Comparison of ENCODE assay signal across 8 cellular contexts in genomic region chr4:173318648-173319211, GRCh38. TPM values are rescaled to one million over a fixed set of nuclear protein-coding genes. Genes with fewer than 3 reads are reported as not detected.
DNase-seq lines count a peak whose midpoint lies in the region; ATAC-seq and TF ChIP-seq lines count a peak whose summit lies in the region.

No MANE protein-coding gene starts in this region.

- CTCF ChIA-PET in OCI-LY7 (lab: Charles Lee; ENCODE audit: unreplicated experiment): interaction anchor here (0.8 to 1.2 kb wide), 4 partner anchors 53 to 102 kb away, joined by 3 to 4 read pairs (median 4); no protein-coding TSS in a partner anchor

- POLR2A ChIA-PET in OCI-LY7 (lab: Charles Lee): interaction anchor here (0.5 to 2.3 kb wide), 6 partner anchors 12 to 128 kb away, joined by 3 to 9 read pairs (median 4); partner anchors contain the start of gene HMGB2

- H4K20me1 ChIP-seq in OCI-LY7 (ENCODE audit: insufficient read depth, low read length) (no peaks in the 10 kb centered on the region), osteoblast (ENCODE audit: insufficient read depth, low read length) (no peaks in the 10 kb centered on the region)

- H3K9me2 ChIP-seq in OCI-LY7 (ENCODE audit: insufficient read depth, low read length): no peaks in the 10 kb centered on the region

- H3K4me3 ChIP-seq in OCI-LY7 (ENCODE audit: low read depth, low read length, poor library complexity, severe bottlenecking) (no peak overlapping the region), osteoblast (ENCODE audit: insufficient read depth, low read length) (no peak overlapping the region)

- H2AFZ ChIP-seq in OCI-LY7 (ENCODE audit: low read length) (no peak overlapping the region), osteoblast (ENCODE audit: low read length) (no peak overlapping the region)

- TF ChIP-seq CTCF in OCI-LY7 (conservative IDR thresholded peaks at IDR 0.05; ENCODE audit: low read length) (peak; percentile 72; the same call in 1 of the 2 replicates), osteoblast (IDR thresholded peaks at IDR 0.05; ENCODE audit: extremely low read depth, low read depth, low read length) (peak; percentile 34)

- peaks cover 92% of the 10 kb centered on the region for H3K36me3 ChIP-seq in OCI-LY7 (ENCODE audit: insufficient read depth, low read length)
- H3K36me3 ChIP-seq in osteoblast (ENCODE audit: insufficient read depth, low read length): peaks cover 4% of the 10 kb centered on the region

- H3K4me2 ChIP-seq in OCI-LY7 (ENCODE audit: low read length) (no peak overlapping the region), osteoblast (ENCODE audit: insufficient read depth, low read length) (no peak overlapping the region)

- no peak for ATAC-seq in GM21381 (IDR thresholded peaks at IDR 0.05; ENCODE audit: unreplicated experiment)
- no peak for ATAC-seq in GM18505 (IDR thresholded peaks at IDR 0.05; ENCODE audit: unreplicated experiment)
- ATAC-seq in GM18517 (IDR thresholded peaks at IDR 0.05; ENCODE audit: unreplicated experiment): no peak

- H3K4me1 ChIP-seq in OCI-LY7 (ENCODE audit: insufficient read depth, low read length, poor library complexity, severe bottlenecking): peaks cover 11% of the 10 kb centered on the region
- peaks cover 20% of the 10 kb centered on the region for H3K4me1 ChIP-seq in osteoblast (ENCODE audit: insufficient read depth, low read length)

- H3K79me2 ChIP-seq in OCI-LY7 (ENCODE audit: insufficient read depth, low read depth, low read length) (no peaks in the 10 kb centered on the region), osteoblast (ENCODE audit: insufficient read depth, low read length) (no peaks in the 10 kb centered on the region)

- TF ChIP-seq POLR2A in erythroblast (IDR thresholded peaks at IDR 0.05; ENCODE audit: low read length): no peak
- TF ChIP-seq POLR2A in GM18505 (IDR thresholded peaks at IDR 0.05; ENCODE audit: borderline replicate concordance, extremely low read depth, insufficient read depth, insufficient read length): no peak

- no TSS peak for BruUV-seq in OCI-LY7 (replicated peaks; lab: Mats Ljungman, UMichigan)

- H3K27me3 ChIP-seq in osteoblast (ENCODE audit: insufficient read depth, low read length): no peaks in the 10 kb centered on the region

- intact Hi-C loops in OCI-LY7 (cut with micrococcal nuclease; ENCODE audit: unreplicated experiment): loop anchor here (1.0 to 5.0 kb wide), 3 partner anchors 99 to 306 kb away; no protein-coding TSS in a partner anchor

- H3K27ac ChIP-seq in OCI-LY7 (ENCODE audit: low read depth, low read length, poor library complexity, severe bottlenecking) (no peak overlapping the region), osteoblast (ENCODE audit: low read depth, low read length) (no peak overlapping the region)

- DNase-seq in DMS114 treated with DMSO at 0.1 percent for 48 hours (lab: John Stamatoyannopoulos, UW; ENCODE audit: unreplicated experiment) (peak; percentile 13), HCEC 1CT (peak; percentile 45), OCI-LY7 (ENCODE audit: low spot score) (peak; percentile 62), erythroblast (lab: John Stamatoyannopoulos, UW) (peak; percentile 55 to 64), osteoblast (ENCODE audit: insufficient read length, low spot score, missing footprints) (no peak)

- H3K9me3 ChIP-seq in OCI-LY7 (ENCODE audit: low read length): no peaks in the 10 kb centered on the region
- no peaks in the 10 kb centered on the region for H3K9me3 ChIP-seq in osteoblast (ENCODE audit: low read depth, low read length)

RNA-seq across cellular contexts. Expression of gene HMGB2, which starts 15.4 kb away (rescaled TPM):
- total RNA-seq in OCI-LY7 (2014; rRNA removed; shearing (Covaris generic)): 697 and 1,101 TPM in 2 replicates
- total RNA-seq in OCI-LY7 (2022): 810 and 934 TPM in 2 replicates
- 29.2 and 30.4 TPM in 2 replicates for total RNA-seq in osteoblast

RNA-seq across cellular contexts. Expression of gene SAP30, which starts 52.0 kb away (rescaled TPM):
- 63.5 and 86.2 TPM in 2 replicates for total RNA-seq in OCI-LY7 (2014; rRNA removed; shearing (Covaris generic))
- 49.3 and 56.0 TPM in 2 replicates for total RNA-seq in OCI-LY7 (2022)
- 22.1 and 25.3 TPM in 2 replicates for total RNA-seq in osteoblast

Comparison
In these comparisons a context has a peak if more than half of its experiments do, and no peak if none do; other contexts are left out.
1. RNA of gene HMGB2, which starts 15.4 kb away (total RNA-seq): 697 to 1,101 TPM in OCI-LY7; 29.2 to 30.4 TPM in osteoblast; every median in the first group is over 10 times any median in the second.